In the genomic region with DNA sequence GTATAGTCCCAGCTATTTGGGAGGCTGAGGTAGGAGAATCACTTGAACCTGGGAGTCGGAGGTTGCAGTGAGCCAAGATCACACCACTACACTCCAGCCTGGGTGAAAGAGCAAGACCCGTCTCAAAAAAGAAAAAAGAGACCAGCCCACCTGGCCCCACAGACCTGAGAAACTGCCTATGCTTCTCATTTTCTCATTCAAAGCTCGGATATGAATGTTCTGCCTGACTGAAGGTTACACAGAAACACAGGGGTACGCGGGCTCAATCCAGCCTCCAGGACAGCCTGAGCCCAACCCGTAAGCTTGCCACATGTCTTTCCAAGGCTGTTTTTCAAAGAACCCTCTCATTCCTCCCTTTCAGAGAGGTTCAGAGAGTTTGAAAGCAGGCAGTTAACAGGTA, we compare ENCODE assay signal across 16 cellular contexts. TPM values are rescaled to one million over a fixed set of nuclear protein-coding genes. Genes with fewer than 3 reads are reported as not detected.
A peak's percentile ranks its signal among the peaks of the same experiment; 100 is the strongest.
DNase-seq lines count a peak whose midpoint lies in the region; ATAC-seq lines count a peak whose summit lies in the region.
"Had no signal": no experiment of that assay in that cellular context is flagged by ENCODE, and none has a peak within 500 bp of the region (broad histone marks: within the 10 kb centered on the region; RNA-seq: fewer than 3 reads in every experiment).

No MANE protein-coding gene starts in this region.

- no peak overlapping the region for H3K27ac ChIP-seq in caudate nucleus (ENCODE audit: low read depth, low read length)
- H3K27ac ChIP-seq: 22Rv1 had no signal

- intact Hi-C loops in left colon (cut with DNase I, micrococcal nuclease) (no loop called here), posterior vena cava (cut with DNase I) (no loop called here)

- DNase-seq in NCI-H1105 treated with DMSO at 0.1 percent for 48 hours (lab: John Stamatoyannopoulos, UW), result peak; percentile 56
- DNase-seq in NCI-H1105 (lab: John Stamatoyannopoulos, UW), result no peak
- DNase-seq in NCI-H69 (lab: John Stamatoyannopoulos, UW), result peak; percentile 74
- no peak for DNase-seq in left colon
- peak; percentile 8 for DNase-seq in posterior vena cava (ENCODE audit: low spot score)
- no peak for DNase-seq in left lobe of liver (ENCODE audit: low spot score)
- DNase-seq in caudate nucleus (lab: John Stamatoyannopoulos, UW), result no peak
- DNase-seq: CD8-positive, alpha-beta T cell; DMS153; DMS79 treated with DMSO at 0.1 percent for 48 hours; GDM1 had no signal

- ATAC-seq in left colon (peak; percentile 16), HG02642 (IDR thresholded peaks at IDR 0.05; ENCODE audit: poor library complexity, unreplicated experiment) (no peak), left lobe of liver (no peak)
- ATAC-seq: CD8-positive, alpha-beta T cell had no signal

RNA-seq across cellular contexts. Expression of a gene that starts 9.7 kb away (rescaled TPM):
- total RNA-seq in left colon (under 1 TPM; 0.31 to 0.59 TPM), posterior vena cava (1 to 10 TPM; 2.3 to 3.0 TPM), left lobe of liver (not detected)
- total RNA-seq: A673; CD8-positive, alpha-beta T cell had no signal

RNA-seq across cellular contexts. Expression of a gene that starts 19.8 kb away (rescaled TPM):
- not detected for total RNA-seq in left colon
- under 1 TPM; 0.05 to 0.09 TPM for total RNA-seq in posterior vena cava
- total RNA-seq in left lobe of liver, result 0.10 TPM
- total RNA-seq: HT1080 had no signal

RNA-seq across cellular contexts. Expression of a gene that starts 28.1 kb away (rescaled TPM):
- total RNA-seq in left colon (not detected), posterior vena cava (under 1 TPM in 1 of 2 donors, not detected in 1; 0.14 TPM), left lobe of liver (159 TPM)
- total RNA-seq: A673; CD8-positive, alpha-beta T cell; H1; HT1080 had no signal

Comparison
In these comparisons a context has a peak if more than half of its experiments do, and no peak if none do; other contexts are left out.
1. DNase-seq: peak in NCI-H1105 treated with DMSO at 0.1 percent for 48 hours (single experiment), NCI-H69 (single experiment) and posterior vena cava (single experiment); none in NCI-H1105 (single experiment), left colon (0 of 2), left lobe of liver (single experiment) and caudate nucleus (0 of 61).
2. RNA of a gene that starts 28.1 kb away (total RNA-seq): 159 TPM in left lobe of liver (single experiment); 0.14 TPM in posterior vena cava and not detected in left colon; every median in the first group is over 100 times any median in the second.